ENCODE assay signal across 1 cellular context in genomic region chr13:46686171-46686570, GRCh38.
TF ChIP-seq lines count a peak whose summit lies in the region.

No MANE protein-coding gene starts in this region.

TF ChIP-seq in WTC11, 78 proteins besides CTCF, POLR2A, EP300 and RAD21 (continued from another document):
- TF ChIP-seq, protein P1, sequence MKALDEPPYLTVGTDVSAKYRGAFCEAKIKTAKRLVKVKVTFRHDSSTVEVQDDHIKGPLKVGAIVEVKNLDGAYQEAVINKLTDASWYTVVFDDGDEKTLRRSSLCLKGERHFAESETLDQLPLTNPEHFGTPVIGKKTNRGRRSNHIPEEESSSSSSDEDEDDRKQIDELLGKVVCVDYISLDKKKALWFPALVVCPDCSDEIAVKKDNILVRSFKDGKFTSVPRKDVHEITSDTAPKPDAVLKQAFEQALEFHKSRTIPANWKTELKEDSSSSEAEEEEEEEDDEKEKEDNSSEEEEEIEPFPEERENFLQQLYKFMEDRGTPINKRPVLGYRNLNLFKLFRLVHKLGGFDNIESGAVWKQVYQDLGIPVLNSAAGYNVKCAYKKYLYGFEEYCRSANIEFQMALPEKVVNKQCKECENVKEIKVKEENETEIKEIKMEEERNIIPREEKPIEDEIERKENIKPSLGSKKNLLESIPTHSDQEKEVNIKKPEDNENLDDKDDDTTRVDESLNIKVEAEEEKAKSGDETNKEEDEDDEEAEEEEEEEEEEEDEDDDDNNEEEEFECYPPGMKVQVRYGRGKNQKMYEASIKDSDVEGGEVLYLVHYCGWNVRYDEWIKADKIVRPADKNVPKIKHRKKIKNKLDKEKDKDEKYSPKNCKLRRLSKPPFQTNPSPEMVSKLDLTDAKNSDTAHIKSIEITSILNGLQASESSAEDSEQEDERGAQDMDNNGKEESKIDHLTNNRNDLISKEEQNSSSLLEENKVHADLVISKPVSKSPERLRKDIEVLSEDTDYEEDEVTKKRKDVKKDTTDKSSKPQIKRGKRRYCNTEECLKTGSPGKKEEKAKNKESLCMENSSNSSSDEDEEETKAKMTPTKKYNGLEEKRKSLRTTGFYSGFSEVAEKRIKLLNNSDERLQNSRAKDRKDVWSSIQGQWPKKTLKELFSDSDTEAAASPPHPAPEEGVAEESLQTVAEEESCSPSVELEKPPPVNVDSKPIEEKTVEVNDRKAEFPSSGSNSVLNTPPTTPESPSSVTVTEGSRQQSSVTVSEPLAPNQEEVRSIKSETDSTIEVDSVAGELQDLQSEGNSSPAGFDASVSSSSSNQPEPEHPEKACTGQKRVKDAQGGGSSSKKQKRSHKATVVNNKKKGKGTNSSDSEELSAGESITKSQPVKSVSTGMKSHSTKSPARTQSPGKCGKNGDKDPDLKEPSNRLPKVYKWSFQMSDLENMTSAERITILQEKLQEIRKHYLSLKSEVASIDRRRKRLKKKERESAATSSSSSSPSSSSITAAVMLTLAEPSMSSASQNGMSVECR (CRISPR knock-in tag; IDR thresholded peaks at IDR 0.05; ENCODE audit: borderline replicate concordance), result no peak
- TF ChIP-seq EMX1 (CRISPR knock-in tag; IDR thresholded peaks at IDR 0.05) (no peak), OVOL2 (CRISPR knock-in tag; IDR thresholded peaks at IDR 0.05; ENCODE audit: borderline replicate concordance) (no peak), SMAD4 (CRISPR knock-in tag; IDR thresholded peaks at IDR 0.05) (no peak), FOXK1 (CRISPR knock-in tag; IDR thresholded peaks at IDR 0.05) (no peak), NFYB (CRISPR knock-in tag; conservative IDR thresholded peaks at IDR 0.05; ENCODE audit: low read depth) (no peak), ELF4 (CRISPR knock-in tag; IDR thresholded peaks at IDR 0.05; ENCODE audit: low read depth) (no peak), ATF6 (CRISPR knock-in tag; IDR thresholded peaks at IDR 0.05) (no peak), ZNF138 (CRISPR knock-in tag; conservative IDR thresholded peaks at IDR 0.05) (no peak), AR (CRISPR knock-in tag; IDR thresholded peaks at IDR 0.05) (no peak)
- TF ChIP-seq, protein P2, sequence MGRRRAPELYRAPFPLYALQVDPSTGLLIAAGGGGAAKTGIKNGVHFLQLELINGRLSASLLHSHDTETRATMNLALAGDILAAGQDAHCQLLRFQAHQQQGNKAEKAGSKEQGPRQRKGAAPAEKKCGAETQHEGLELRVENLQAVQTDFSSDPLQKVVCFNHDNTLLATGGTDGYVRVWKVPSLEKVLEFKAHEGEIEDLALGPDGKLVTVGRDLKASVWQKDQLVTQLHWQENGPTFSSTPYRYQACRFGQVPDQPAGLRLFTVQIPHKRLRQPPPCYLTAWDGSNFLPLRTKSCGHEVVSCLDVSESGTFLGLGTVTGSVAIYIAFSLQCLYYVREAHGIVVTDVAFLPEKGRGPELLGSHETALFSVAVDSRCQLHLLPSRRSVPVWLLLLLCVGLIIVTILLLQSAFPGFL (CRISPR knock-in tag; IDR thresholded peaks at IDR 0.05; ENCODE audit: borderline replicate concordance), result no peak
